ENCODE assay signal across 11 cellular contexts in the genomic region with DNA sequence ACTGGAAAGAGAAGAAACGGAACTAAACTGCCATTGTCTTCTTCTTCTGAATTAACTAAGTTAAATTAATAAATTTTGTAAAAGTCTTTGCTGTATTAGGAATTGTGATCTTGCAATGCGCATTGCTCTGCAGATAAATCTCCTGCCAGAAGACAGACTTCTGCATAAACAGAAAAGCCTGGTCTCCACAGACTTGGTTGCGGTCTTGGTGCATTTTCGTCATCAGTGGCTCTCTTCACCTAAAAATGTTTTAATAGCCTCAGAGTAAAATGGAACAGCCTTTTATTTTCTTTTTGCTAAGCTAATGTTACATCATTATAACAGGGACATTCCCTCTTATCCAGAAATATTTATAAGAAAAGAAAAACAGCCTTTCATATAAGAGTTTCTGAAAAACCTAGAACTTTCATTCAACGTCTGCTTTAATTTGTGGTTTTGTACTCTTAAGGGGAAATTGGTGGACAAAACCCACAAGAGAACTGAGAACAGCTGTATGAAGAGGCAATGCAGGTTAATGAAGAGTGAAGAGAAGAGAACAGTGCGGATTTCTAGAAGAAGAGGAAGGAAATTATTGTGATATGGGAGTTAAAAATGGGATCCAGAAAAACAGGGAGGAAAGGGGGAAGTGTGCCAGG. TPM values are rescaled to one million over a fixed set of nuclear protein-coding genes. Genes with fewer than 3 reads are reported as not detected.
DNase-seq lines count a peak whose midpoint lies in the region; ATAC-seq, FAIRE-seq and TF ChIP-seq lines count a peak whose summit lies in the region.
"Had no signal": no experiment of that assay in that cellular context is flagged by ENCODE, and none has a peak within 500 bp of the region (broad histone marks: within the 10 kb centered on the region; RNA-seq: fewer than 3 reads in every experiment).

No MANE protein-coding gene starts in this region.

- TF ChIP-seq RAD21 in HepG2 (CRISPR knock-in tag; IDR thresholded peaks at IDR 0.05) = no peak

- H3K36me3 ChIP-seq in HepG2 (replicated peaks in 1 of 2; ENCODE audit: control insufficient read depth in 1 of 2, insufficient read depth in 2 of 2, low read length in 2 of 2) = no peaks in the 10 kb centered on the region

- H3K4me2 ChIP-seq in HepG2 (ENCODE audit: low read depth, low read length) = no peak overlapping the region

- POLR2A ChIA-PET in HepG2 (lab: Yijun Ruan, JAX) = no interaction called here

- no peak overlapping the region for H3K27ac ChIP-seq in HepG2 (ENCODE audit: extremely low read length, insufficient read depth, low read length)
- H3K27ac ChIP-seq: C4-2B had no signal

- intact Hi-C loops in HepG2 (cut with micrococcal nuclease; ENCODE audit: unreplicated experiment) = no loop called here

- no peaks in the 10 kb centered on the region for H3K4me1 ChIP-seq in HepG2 (ENCODE audit: insufficient read depth, low read length)

- DNase-seq in GM12891 (ENCODE audit: insufficient read length, low spot score) (no peak), GM20000 (ENCODE audit: low spot score) (peak; percentile 15), SKM-1 (lab: John Stamatoyannopoulos, UW; ENCODE audit: unreplicated experiment) (peak; percentile 69), HepG2 (ENCODE audit: low spot score) (no peak), epidermal melanocyte (ENCODE audit: insufficient read length, low spot score) (no peak)
- no peak for DNase-seq in activated CD4-positive, alpha-beta T cell treated with anti-CD3 and anti-CD28 coated beads, Interleukin-2, amount 50 U/mL, for 4 hours

- ATAC-seq in HG03103 (IDR thresholded peaks at IDR 0.05; ENCODE audit: low read depth, unreplicated experiment) (peak; percentile 54), HepG2 (no peak), HG03045 (IDR thresholded peaks at IDR 0.05; ENCODE audit: unreplicated experiment) (no peak)

- H3K9me3 ChIP-seq in HepG2 (ENCODE audit: low read length) = no peaks in the 10 kb centered on the region

- in situ Hi-C loops in HepG2 (cut with HindIII; ENCODE audit: extremely low pct_ligation_motif_present, low pct_unique_long_range_greater_than_20kb) = no loop called here

- H4K20me1 ChIP-seq in HepG2 (ENCODE audit: insufficient read depth, low read length) = no peaks in the 10 kb centered on the region

- no peaks in the 10 kb centered on the region for H3K79me2 ChIP-seq in HepG2 (ENCODE audit: insufficient read depth, low read length)

- WGBS in HepG2 (ENCODE audit: low lambda C conversion rate) = 22% methylated on average over 6 of the region's 6 CpGs

- no peak overlapping the region for H2AFZ ChIP-seq in HepG2 (ENCODE audit: low read length)

- TF ChIP-seq EP300 in HepG2 (IDR thresholded peaks at IDR 0.05; ENCODE audit: low read depth in 2 of 2, low read length in 2 of 2) (no peak), HepG2 (CRISPR knock-in tag; IDR thresholded peaks at IDR 0.05; ENCODE audit: borderline replicate concordance) (no peak)

- no TSS peak for BruUV-seq in HepG2 (replicated peaks; lab: Mats Ljungman, UMichigan)

- FAIRE-seq in GM12891 (lab: Jason Lieb, UNC) = no peak
- no peak for FAIRE-seq in HepG2 (lab: Jason Lieb, UNC)

- no peak for TF ChIP-seq POLR2A in GM12891 (IDR thresholded peaks at IDR 0.05; ENCODE audit: low read depth, low read length)
- TF ChIP-seq POLR2A in HepG2 (IDR thresholded peaks at IDR 0.05; ENCODE audit: insufficient read depth in 1 of 2, low read depth in 2 of 2, low read length in 2 of 2) = no peak

- no peak overlapping the region for H3K4me3 ChIP-seq in HepG2 (replicated peaks in 1 of 3; ENCODE audit: insufficient read depth in 1 of 3, low read depth in 2 of 3, low read length in 3 of 3)

- H3K9ac ChIP-seq in HepG2 (ENCODE audit: insufficient read depth, low read depth, low read length) = no peak overlapping the region

- CTCF ChIA-PET in HepG2 (lab: Yijun Ruan, JAX; ENCODE audit: low intra/inter-chr PET ratio, low total read pairs) = no interaction called here

- no peak for TF ChIP-seq CTCF in GM20000 (IDR thresholded peaks at IDR 0.05; ENCODE audit: extremely low read depth, missing control alignments)
- TF ChIP-seq CTCF in HepG2 (CRISPR knock-in tag; IDR thresholded peaks at IDR 0.05) = no peak

- H3K27me3 ChIP-seq in HepG2 (ENCODE audit: control insufficient read depth in 1 of 2, insufficient read depth in 2 of 2, low read length in 2 of 2) = no peaks in the 10 kb centered on the region

RNA-seq across cellular contexts. Expression of a gene that starts 10.1 kb away (rescaled TPM):
- not detected for polyA plus RNA-seq in GM12891 (2012; ENCODE audit: low read depth, missing spikeins)
- not detected in 2 replicates for total RNA-seq in HepG2 (2016; rRNA removed; fragmentation: Illumina TruSeq; extraction: Trizol)
- total RNA-seq in HepG2 (2016; cell fraction: cytosol; rRNA removed; fragmentation: Illumina TruSeq; extraction: Trizol; ENCODE audit: low read depth) = not detected in 2 replicates
- not detected in 2 replicates for total RNA-seq in HepG2 (2016; cell fraction: insoluble cytoplasmic fraction; rRNA removed; fragmentation: Illumina TruSeq; extraction: Trizol)
- total RNA-seq in HepG2 (2016; cell fraction: membrane; rRNA removed; fragmentation: Illumina TruSeq; extraction: Trizol) = not detected in 2 replicates
- total RNA-seq in HepG2 (2016; cell fraction: nucleus; rRNA removed; fragmentation: Illumina TruSeq; extraction: Trizol) = not detected in 2 replicates
- polyA plus RNA-seq in HepG2 (2011; rRNA removed) = not detected in 2 replicates
- not detected in 2 replicates for polyA plus RNA-seq in HepG2 (2011; cell fraction: cytosol; rRNA removed)
- not detected in 2 replicates for polyA plus RNA-seq in HepG2 (2011; cell fraction: nucleus; rRNA removed)
- polyA plus RNA-seq in HepG2 (2012) = not detected in 2 replicates
- polyA plus RNA-seq in HepG2 (2016; cell fraction: cytosol; fragmentation: Illumina TruSeq; extraction: Trizol; ENCODE audit: low read depth) = not detected in 2 replicates
- not detected in 2 replicates for polyA plus RNA-seq in HepG2 (2016; cell fraction: insoluble cytoplasmic fraction; fragmentation: Illumina TruSeq; extraction: Trizol; ENCODE audit: low read depth)
- polyA plus RNA-seq in HepG2 (2016; cell fraction: membrane; fragmentation: Illumina TruSeq; extraction: Trizol; ENCODE audit: low read depth) = not detected in 2 replicates
- polyA plus RNA-seq in HepG2 (2016; cell fraction: nucleus; fragmentation: Illumina TruSeq; extraction: Trizol; ENCODE audit: insufficient read depth, low read depth) = not detected in 2 replicates
- polyA minus RNA-seq in HepG2 (2011; rRNA and poly(A)+ RNA removed; ENCODE audit: low replicate concordance) = not detected in 2 replicates
- polyA minus RNA-seq in HepG2 (2011; cell fraction: cytosol; rRNA and poly(A)+ RNA removed) = not detected in 2 replicates
- polyA minus RNA-seq in HepG2 (2011; cell fraction: nucleus; rRNA and poly(A)+ RNA removed) = 0.50 TPM in 1 of 2 replicates, not detected in the other
- polyA plus RNA-seq: adipose tissue had no signal

RNA-seq across cellular contexts. Expression of a gene that starts 40.2 kb away (rescaled TPM):
- polyA plus RNA-seq in GM12891 (2012; ENCODE audit: low read depth, missing spikeins) = 8.0 TPM
- total RNA-seq in HepG2 (2016; rRNA removed; fragmentation: Illumina TruSeq; extraction: Trizol) = 17.7 and 32.7 TPM in 2 replicates
- 0.97 and 1.3 TPM in 2 replicates for total RNA-seq in HepG2 (2016; cell fraction: cytosol; rRNA removed; fragmentation: Illumina TruSeq; extraction: Trizol; ENCODE audit: low read depth)
- total RNA-seq in HepG2 (2016; cell fraction: insoluble cytoplasmic fraction; rRNA removed; fragmentation: Illumina TruSeq; extraction: Trizol) = 18.9 and 31.5 TPM in 2 replicates
- total RNA-seq in HepG2 (2016; cell fraction: membrane; rRNA removed; fragmentation: Illumina TruSeq; extraction: Trizol) = 6.7 TPM in 2 replicates
- total RNA-seq in HepG2 (2016; cell fraction: nucleus; rRNA removed; fragmentation: Illumina TruSeq; extraction: Trizol) = 18.4 and 19.1 TPM in 2 replicates
- polyA plus RNA-seq in HepG2 (2011; rRNA removed) = 8.1 and 8.7 TPM in 2 replicates
- 3.5 and 5.6 TPM in 2 replicates for polyA plus RNA-seq in HepG2 (2011; cell fraction: cytosol; rRNA removed)
- polyA plus RNA-seq in HepG2 (2011; cell fraction: nucleus; rRNA removed) = 5.5 and 7.7 TPM in 2 replicates
- 9.0 and 9.5 TPM in 2 replicates for polyA plus RNA-seq in HepG2 (2012)
- polyA plus RNA-seq in HepG2 (2016; cell fraction: cytosol; fragmentation: Illumina TruSeq; extraction: Trizol; ENCODE audit: low read depth) = 0.41 and 0.60 TPM in 2 replicates
- polyA plus RNA-seq in HepG2 (2016; cell fraction: insoluble cytoplasmic fraction; fragmentation: Illumina TruSeq; extraction: Trizol; ENCODE audit: low read depth) = 19.1 and 20.6 TPM in 2 replicates
- polyA plus RNA-seq in HepG2 (2016; cell fraction: membrane; fragmentation: Illumina TruSeq; extraction: Trizol; ENCODE audit: low read depth) = 2.8 and 3.2 TPM in 2 replicates
- 14.1 and 14.6 TPM in 2 replicates for polyA plus RNA-seq in HepG2 (2016; cell fraction: nucleus; fragmentation: Illumina TruSeq; extraction: Trizol; ENCODE audit: insufficient read depth, low read depth)
- polyA minus RNA-seq in HepG2 (2011; rRNA and poly(A)+ RNA removed; ENCODE audit: low replicate concordance) = 11.0 TPM in 2 replicates
- polyA minus RNA-seq in HepG2 (2011; cell fraction: cytosol; rRNA and poly(A)+ RNA removed) = 11.7 and 13.1 TPM in 2 replicates
- 38.1 and 39.8 TPM in 2 replicates for polyA minus RNA-seq in HepG2 (2011; cell fraction: nucleus; rRNA and poly(A)+ RNA removed)

RNA-seq across cellular contexts. Expression of a gene that starts 55.2 kb away (rescaled TPM):
- polyA plus RNA-seq in GM12891 (2012; ENCODE audit: low read depth, missing spikeins) = not detected
- not detected in 2 replicates for total RNA-seq in HepG2 (2016; rRNA removed; fragmentation: Illumina TruSeq; extraction: Trizol)
- total RNA-seq in HepG2 (2016; cell fraction: cytosol; rRNA removed; fragmentation: Illumina TruSeq; extraction: Trizol; ENCODE audit: low read depth) = not detected in 2 replicates
- total RNA-seq in HepG2 (2016; cell fraction: insoluble cytoplasmic fraction; rRNA removed; fragmentation: Illumina TruSeq; extraction: Trizol) = not detected in 2 replicates
- total RNA-seq in HepG2 (2016; cell fraction: membrane; rRNA removed; fragmentation: Illumina TruSeq; extraction: Trizol) = not detected in 2 replicates
- not detected in 2 replicates for total RNA-seq in HepG2 (2016; cell fraction: nucleus; rRNA removed; fragmentation: Illumina TruSeq; extraction: Trizol)
- polyA plus RNA-seq in HepG2 (2011; rRNA removed) = not detected in 2 replicates
- not detected in 2 replicates for polyA plus RNA-seq in HepG2 (2011; cell fraction: cytosol; rRNA removed)
- not detected in 2 replicates for polyA plus RNA-seq in HepG2 (2011; cell fraction: nucleus; rRNA removed)
- polyA plus RNA-seq in HepG2 (2012) = not detected in 2 replicates
- not detected in 2 replicates for polyA plus RNA-seq in HepG2 (2016; cell fraction: cytosol; fragmentation: Illumina TruSeq; extraction: Trizol; ENCODE audit: low read depth)
- polyA plus RNA-seq in HepG2 (2016; cell fraction: insoluble cytoplasmic fraction; fragmentation: Illumina TruSeq; extraction: Trizol; ENCODE audit: low read depth) = not detected in 2 replicates
- polyA plus RNA-seq in HepG2 (2016; cell fraction: membrane; fragmentation: Illumina TruSeq; extraction: Trizol; ENCODE audit: low read depth) = not detected in 2 replicates
- not detected in 2 replicates for polyA plus RNA-seq in HepG2 (2016; cell fraction: nucleus; fragmentation: Illumina TruSeq; extraction: Trizol; ENCODE audit: insufficient read depth, low read depth)
- polyA minus RNA-seq in HepG2 (2011; rRNA and poly(A)+ RNA removed; ENCODE audit: low replicate concordance) = not detected in 2 replicates
- polyA minus RNA-seq in HepG2 (2011; cell fraction: cytosol; rRNA and poly(A)+ RNA removed) = not detected in 2 replicates
- not detected in 2 replicates for polyA minus RNA-seq in HepG2 (2011; cell fraction: nucleus; rRNA and poly(A)+ RNA removed)
- total RNA-seq: subcutaneous adipose tissue had no signal
- polyA plus RNA-seq: adipose tissue had no signal

RNA-seq across cellular contexts. Expression of a gene that starts 55.7 kb away (rescaled TPM):
- not detected for polyA plus RNA-seq in GM12891 (2012; ENCODE audit: low read depth, missing spikeins)
- total RNA-seq in HepG2 (2016; rRNA removed; fragmentation: Illumina TruSeq; extraction: Trizol) = not detected in 2 replicates
- total RNA-seq in HepG2 (2016; cell fraction: cytosol; rRNA removed; fragmentation: Illumina TruSeq; extraction: Trizol; ENCODE audit: low read depth) = not detected in 2 replicates
- total RNA-seq in HepG2 (2016; cell fraction: insoluble cytoplasmic fraction; rRNA removed; fragmentation: Illumina TruSeq; extraction: Trizol) = not detected in 2 replicates
- total RNA-seq in HepG2 (2016; cell fraction: membrane; rRNA removed; fragmentation: Illumina TruSeq; extraction: Trizol) = not detected in 2 replicates
- not detected in 2 replicates for total RNA-seq in HepG2 (2016; cell fraction: nucleus; rRNA removed; fragmentation: Illumina TruSeq; extraction: Trizol)
- polyA plus RNA-seq in HepG2 (2011; rRNA removed) = not detected in 2 replicates
- not detected in 2 replicates for polyA plus RNA-seq in HepG2 (2011; cell fraction: cytosol; rRNA removed)
- polyA plus RNA-seq in HepG2 (2011; cell fraction: nucleus; rRNA removed) = not detected in 2 replicates
- not detected in 2 replicates for polyA plus RNA-seq in HepG2 (2012)
- not detected in 2 replicates for polyA plus RNA-seq in HepG2 (2016; cell fraction: cytosol; fragmentation: Illumina TruSeq; extraction: Trizol; ENCODE audit: low read depth)
- not detected in 2 replicates for polyA plus RNA-seq in HepG2 (2016; cell fraction: insoluble cytoplasmic fraction; fragmentation: Illumina TruSeq; extraction: Trizol; ENCODE audit: low read depth)
- polyA plus RNA-seq in HepG2 (2016; cell fraction: membrane; fragmentation: Illumina TruSeq; extraction: Trizol; ENCODE audit: low read depth) = not detected in 2 replicates
- not detected in 2 replicates for polyA plus RNA-seq in HepG2 (2016; cell fraction: nucleus; fragmentation: Illumina TruSeq; extraction: Trizol; ENCODE audit: insufficient read depth, low read depth)
- polyA minus RNA-seq in HepG2 (2011; rRNA and poly(A)+ RNA removed; ENCODE audit: low replicate concordance) = not detected in 2 replicates
- polyA minus RNA-seq in HepG2 (2011; cell fraction: cytosol; rRNA and poly(A)+ RNA removed) = not detected in 2 replicates
- not detected in 2 replicates for polyA minus RNA-seq in HepG2 (2011; cell fraction: nucleus; rRNA and poly(A)+ RNA removed)
- total RNA-seq: subcutaneous adipose tissue had no signal
- polyA plus RNA-seq: adipose tissue had no signal

Comparison
In these comparisons a context has a peak if more than half of its experiments do, and no peak if none do; other contexts are left out.
1. DNase-seq: peak in GM20000 (single experiment) and SKM-1 (single experiment); none in GM12891 (single experiment), HepG2 (single experiment), activated CD4-positive, alpha-beta T cell treated with anti-CD3 and anti-CD28 coated beads, Interleukin-2, amount 50 U/mL, for 4 hours (0 of 2) and epidermal melanocyte (single experiment).